16 cellular contexts compared by ENCODE assay signal in genomic region chr22:37846433-37846832, GRCh38. TPM values are rescaled to one million over a fixed set of nuclear protein-coding genes. Genes with fewer than 3 reads are reported as not detected.
DNase-seq lines count a peak whose midpoint lies in the region; ATAC-seq and TF ChIP-seq lines count a peak whose summit lies in the region.
"Had no signal": no experiment of that assay in that cellular context is flagged by ENCODE, and none has a peak within 500 bp of the region (broad histone marks: within the 10 kb centered on the region; RNA-seq: fewer than 3 reads in every experiment).

No MANE protein-coding gene starts in this region.

- ATAC-seq in Right ventricle myocardium superior (ENCODE audit: poor library complexity) (no peak), right cardiac atrium (no peak)

- H3K27ac Mint-ChIP-seq in neural crest cell (ENCODE audit: unreplicated experiment), result no peak overlapping the region

- H3K9me3 ChIP-seq in right cardiac atrium (ENCODE audit: control insufficient read depth, low read length) (no peaks in the 10 kb centered on the region), prostate gland (no peaks in the 10 kb centered on the region)

- intact Hi-C loops in Right ventricle myocardium superior (cut with DNase I), result no loop called here
- intact Hi-C loops in right cardiac atrium (cut with DNase I), result no loop called here
- intact Hi-C loops in prostate gland (cut with DNase I), result no loop called here

- H3K4me3 Mint-ChIP-seq in neural crest cell, result peak overlapping the region; percentile 73
- H3K4me3 Mint-ChIP-seq: CD14-positive monocyte had no signal

- TF ChIP-seq CTCF in RWPE1 (conservative IDR thresholded peaks at IDR 0.05; ENCODE audit: low read depth) (no peak), neural crest cell (conservative IDR thresholded peaks at IDR 0.05) (no peak), prostate gland (IDR thresholded peaks at IDR 0.05) (no peak)

- peaks cover 5% of the 10 kb centered on the region for H3K4me1 ChIP-seq in right cardiac atrium (ENCODE audit: control insufficient read depth, insufficient read depth, low read length)
- peaks cover 9% of the 10 kb centered on the region for H3K4me1 ChIP-seq in prostate gland (replicated peaks)

- CTCF ChIA-PET in RWPE1 (lab: Yijun Ruan, JAX), result no interaction called here

- no peak for TF ChIP-seq POLR2A in prostate gland (IDR thresholded peaks at IDR 0.05)

- peaks cover 46% of the 10 kb centered on the region for H3K4me1 Mint-ChIP-seq in neural crest cell

- H3K4me3 ChIP-seq in right cardiac atrium (ENCODE audit: low read length) (no peak overlapping the region), prostate gland (no peak overlapping the region), H7 (ENCODE audit: insufficient read depth, low read depth, low read length) (no peak overlapping the region)
- H3K4me3 ChIP-seq: GM23248, SJSA1 had no signal

- no peaks in the 10 kb centered on the region for H3K27me3 Mint-ChIP-seq in neural crest cell (ENCODE audit: low read depth)

- peaks cover 5% of the 10 kb centered on the region for H3K36me3 Mint-ChIP-seq in neural crest cell (ENCODE audit: low read depth)

- no peak overlapping the region for H3K27ac ChIP-seq in right cardiac atrium (ENCODE audit: low read length)
- H3K27ac ChIP-seq in RWPE1, result peak overlapping the region; percentile 44
- H3K27ac ChIP-seq in prostate gland, result no peak overlapping the region
- H3K27ac ChIP-seq: GM23248, SJSA1 had no signal

- no peaks in the 10 kb centered on the region for H3K9me3 Mint-ChIP-seq in neural crest cell

- 91% methylated on average over 2 of the region's 2 CpGs for WGBS in right cardiac atrium
- WGBS in prostate gland, result 97% methylated on average over 2 of the region's 2 CpGs

- POLR2A ChIA-PET in RWPE1 (lab: Yijun Ruan, JAX; ENCODE audit: low non-redundant PET), result no interaction called here

- DNase-seq in Right ventricle myocardium superior, result peak; percentile 4
- no peak for DNase-seq in right cardiac atrium
- no peak for DNase-seq in RWPE1 (ENCODE audit: low spot score)
- no peak for DNase-seq in neural crest cell (ENCODE audit: low read depth, low spot score)
- DNase-seq in prostate gland (ENCODE audit: low spot score), result no peak
- no peak for DNase-seq in H7
- DNase-seq: EL, GM23248, KBM-7, NCI-H1436, NCI-H2029, NCI-H2171 treated with DMSO at 0.1 percent for 48 hours, NCI-H748 treated with DMSO at 0.1 percent for 48 hours had no signal

- H3K36me3 ChIP-seq in prostate gland (no peaks in the 10 kb centered on the region), H7 (replicated peaks; ENCODE audit: control insufficient read depth, insufficient read depth, low read length) (peaks cover 7% of the 10 kb centered on the region)

- H3K27me3 ChIP-seq in right cardiac atrium (ENCODE audit: control insufficient read depth, insufficient read depth) (no peaks in the 10 kb centered on the region), prostate gland (replicated peaks; ENCODE audit: insufficient read depth) (no peaks in the 10 kb centered on the region), H7 (ENCODE audit: control insufficient read depth, insufficient read depth, low read length) (no peaks in the 10 kb centered on the region)
- H3K27me3 ChIP-seq: SJSA1 had no signal

RNA-seq across cellular contexts. Expression of gene ANKRD54, which starts 2.3 kb away (rescaled TPM):
- total RNA-seq in Right ventricle myocardium superior, result 17.1 TPM
- 10 to 100 TPM; 10.9 to 16.5 (median 14.5) TPM for total RNA-seq in right cardiac atrium
- 12.1 TPM for polyA plus RNA-seq in right cardiac atrium
- total RNA-seq in neural crest cell, result 31.3 and 31.7 TPM in 2 replicates
- 10 to 100 TPM; 72.4 to 94.5 TPM for total RNA-seq in prostate gland
- total RNA-seq in H7 (2014; rRNA removed; shearing (Covaris generic)), result 16.9 and 25.2 TPM in 2 replicates

RNA-seq across cellular contexts. Expression of gene EIF3L, which starts 2.8 kb away (rescaled TPM):
- total RNA-seq in Right ventricle myocardium superior (326 TPM), right cardiac atrium (100 to 1,000 TPM; 291 to 354 (median 334) TPM), neural crest cell (725 and 748 TPM in 2 replicates), prostate gland (100 to 1,000 TPM; 385 to 501 TPM)
- polyA plus RNA-seq in right cardiac atrium, result 144 TPM
- 652 and 748 TPM in 2 replicates for total RNA-seq in H7 (2014; rRNA removed; shearing (Covaris generic))

RNA-seq across cellular contexts. Expression of gene GALR3, which starts 23.3 kb away (rescaled TPM):
- total RNA-seq in Right ventricle myocardium superior (not detected), right cardiac atrium (not detected), neural crest cell (0.49 TPM in 1 of 2 replicates, not detected in the other), prostate gland (under 1 TPM in 1 of 2 donors, not detected in 1; 0.85 TPM)
- not detected for polyA plus RNA-seq in right cardiac atrium
- not detected in 2 replicates for total RNA-seq in H7 (2014; rRNA removed; shearing (Covaris generic))
- total RNA-seq: GM23248, NCI-H460, SJSA1 had no signal
- polyA plus RNA-seq: CD14-positive monocyte, GM23248 had no signal

RNA-seq across cellular contexts. Expression of gene GCAT, which starts 38.7 kb away (rescaled TPM):
- total RNA-seq in Right ventricle myocardium superior (31.0 TPM), right cardiac atrium (10 to 100 TPM; 10.3 to 20.2 (median 15.3) TPM), neural crest cell (53.1 and 55.8 TPM in 2 replicates), prostate gland (10 to 100 TPM; 37.8 to 92.7 TPM)
- polyA plus RNA-seq in right cardiac atrium, result 19.5 TPM
- 35.1 and 45.0 TPM in 2 replicates for total RNA-seq in H7 (2014; rRNA removed; shearing (Covaris generic))

RNA-seq across cellular contexts. Expression of gene MICALL1, which starts 59.7 kb away (rescaled TPM):
- total RNA-seq in Right ventricle myocardium superior, result 13.5 TPM
- 10 to 100 TPM; 11.5 to 17.0 (median 14.2) TPM for total RNA-seq in right cardiac atrium
- 9.8 TPM for polyA plus RNA-seq in right cardiac atrium
- 49.1 and 54.4 TPM in 2 replicates for total RNA-seq in neural crest cell
- total RNA-seq in prostate gland, result 10 to 100 TPM; 42.8 to 62.8 TPM
- 28.2 and 29.8 TPM in 2 replicates for total RNA-seq in H7 (2014; rRNA removed; shearing (Covaris generic))
